10 cellular contexts compared by ENCODE assay signal in genomic region chr5:127705120-127705892, GRCh38. TPM values are rescaled to one million over a fixed set of nuclear protein-coding genes. Genes with fewer than 3 reads are reported as not detected.
A peak's percentile ranks its signal among the peaks of the same experiment; 100 is the strongest.
DNase-seq lines count a peak whose midpoint lies in the region; ATAC-seq and TF ChIP-seq lines count a peak whose summit lies in the region.
"Had no signal": no experiment of that assay in that cellular context is flagged by ENCODE, and none has a peak within 500 bp of the region (broad histone marks: within the 10 kb centered on the region; RNA-seq: fewer than 3 reads in every experiment).

No MANE protein-coding gene starts in this region.

- intact Hi-C loops in Calu3 (cut with micrococcal nuclease; ENCODE audit: unreplicated experiment) = no loop called here
- intact Hi-C loops in activated CD4-positive, alpha-beta T cell treated with anti-CD3 and anti-CD28 coated beads, Interleukin-2, amount 10 ng/mL, durations not matched to agents 24 days and 14 days (cut with micrococcal nuclease) = no loop called here

- H3K9me3 Mint-ChIP-seq in Calu3 (ENCODE audit: low read depth, unreplicated experiment) = no peaks in the 10 kb centered on the region
- H3K9me3 Mint-ChIP-seq in activated CD4-positive, alpha-beta T cell treated with anti-CD3 and anti-CD28 coated beads, Interleukin-2, amount 10 ng/mL, durations not matched to agents 24 days and 14 days = no peaks in the 10 kb centered on the region

- H3K9ac ChIP-seq in liver (ENCODE audit: low read depth in 1 of 2, low read length in 2 of 2) = no peak overlapping the region

- H3K9me3 ChIP-seq in liver (ENCODE audit: control insufficient read depth in 4 of 4, low read length in 3 of 4) = no peaks in the 10 kb centered on the region
- H3K9me3 ChIP-seq: ovary had no signal

- peaks cover 16% of the 10 kb centered on the region for H3K4me1 Mint-ChIP-seq in Calu3 (ENCODE audit: low read depth, unreplicated experiment)
- H3K4me1 Mint-ChIP-seq in activated CD4-positive, alpha-beta T cell treated with anti-CD3 and anti-CD28 coated beads, Interleukin-2, amount 10 ng/mL, durations not matched to agents 24 days and 14 days = no peaks in the 10 kb centered on the region

- 57% methylated on average over 4 of the region's 4 CpGs for WGBS in liver

- no peak overlapping the region for H3K4me3 Mint-ChIP-seq in Calu3 (ENCODE audit: low read depth, unreplicated experiment)
- no peak overlapping the region for H3K4me3 Mint-ChIP-seq in activated CD4-positive, alpha-beta T cell treated with anti-CD3 and anti-CD28 coated beads, Interleukin-2, amount 10 ng/mL, durations not matched to agents 24 days and 14 days

- peak overlapping the region; percentile 64 for H3K27ac Mint-ChIP-seq in Calu3 (ENCODE audit: unreplicated experiment)
- no peak overlapping the region for H3K27ac Mint-ChIP-seq in activated CD4-positive, alpha-beta T cell treated with anti-CD3 and anti-CD28 coated beads, Interleukin-2, amount 10 ng/mL, durations not matched to agents 24 days and 14 days

- H3K27ac ChIP-seq in liver (ENCODE audit: low read depth in 1 of 2, low read length in 2 of 2) = no peak overlapping the region

- DNase-seq in Calu3 (peak; percentile 30), HS-5 (ENCODE audit: low read depth) (peak; percentile 61), astrocyte of the spinal cord (ENCODE audit: low read depth, low spot score) (peak; percentile 80), NCI-H1436 treated with DMSO at 0.1 percent for 48 hours (lab: John Stamatoyannopoulos, UW) (no peak)
- no peak for DNase-seq in activated CD4-positive, alpha-beta T cell treated with anti-CD3 and anti-CD28 coated beads, Interleukin-2, amount 10 ng/mL, durations not matched to agents 24 days and 14 days
- DNase-seq: NCI-H1105 treated with DMSO at 0.1 percent for 48 hours had no signal

- H3K4me3 ChIP-seq in astrocyte of the spinal cord (ENCODE audit: low read depth, low read length) (no peak overlapping the region), liver (ENCODE audit: low read depth in 1 of 3, low read length in 3 of 3) (no peak overlapping the region)
- H3K4me3 ChIP-seq: ovary had no signal

- H3K36me3 Mint-ChIP-seq in Calu3 (ENCODE audit: insufficient read depth, unreplicated experiment) = no peaks in the 10 kb centered on the region
- no peaks in the 10 kb centered on the region for H3K36me3 Mint-ChIP-seq in activated CD4-positive, alpha-beta T cell treated with anti-CD3 and anti-CD28 coated beads, Interleukin-2, amount 10 ng/mL, durations not matched to agents 24 days and 14 days (ENCODE audit: low read depth)

- H3K27me3 Mint-ChIP-seq in Calu3 (ENCODE audit: unreplicated experiment) = peaks cover 14% of the 10 kb centered on the region
- peaks cover 3% of the 10 kb centered on the region for H3K27me3 Mint-ChIP-seq in activated CD4-positive, alpha-beta T cell treated with anti-CD3 and anti-CD28 coated beads, Interleukin-2, amount 10 ng/mL, durations not matched to agents 24 days and 14 days

- H3K4me1 ChIP-seq in liver (ENCODE audit: control insufficient read depth in 4 of 4, insufficient read depth in 4 of 4, low read length in 3 of 4) = no peaks in the 10 kb centered on the region

- no peak for TF ChIP-seq CTCF in Calu3 (IDR thresholded peaks at IDR 0.05; ENCODE audit: unreplicated experiment)
- TF ChIP-seq CTCF in astrocyte of the spinal cord (IDR thresholded peaks at IDR 0.05; ENCODE audit: low read depth, low read length) = no peak
- TF ChIP-seq CTCF in liver (IDR thresholded peaks at IDR 0.05; ENCODE audit: low read depth, low read length, missing input control) = no peak

- H3K27me3 ChIP-seq in liver (ENCODE audit: control insufficient read depth in 4 of 4, insufficient read depth in 4 of 4, low read length in 3 of 4) = no peaks in the 10 kb centered on the region
- H3K27me3 ChIP-seq: ovary had no signal

- CTCF ChIA-PET in Calu3 (lab: Charles Lee) = no interaction called here

- ATAC-seq in HG02588 (IDR thresholded peaks at IDR 0.05; ENCODE audit: unreplicated experiment) (no peak), HG02885 (IDR thresholded peaks at IDR 0.05; ENCODE audit: poor library complexity, unreplicated experiment) (no peak)

- no peaks in the 10 kb centered on the region for H3K36me3 ChIP-seq in liver (ENCODE audit: control insufficient read depth in 4 of 4, insufficient read depth in 3 of 4, low read depth in 1 of 4, low read length in 3 of 4)
- H3K36me3 ChIP-seq: ovary had no signal

- BruUV-seq in Calu3 (replicated peaks; lab: Mats Ljungman, UMichigan) = no TSS peak

- no peak for TF ChIP-seq RAD21 in liver (IDR thresholded peaks at IDR 0.05)

- in situ Hi-C loops in astrocyte of the spinal cord (cut with HindIII; ENCODE audit: low sequenced_read_pairs) = no loop called here

TF ChIP-seq in liver, 16 proteins besides CTCF, POLR2A, EP300 and RAD21:
- TF ChIP-seq, protein P1, sequence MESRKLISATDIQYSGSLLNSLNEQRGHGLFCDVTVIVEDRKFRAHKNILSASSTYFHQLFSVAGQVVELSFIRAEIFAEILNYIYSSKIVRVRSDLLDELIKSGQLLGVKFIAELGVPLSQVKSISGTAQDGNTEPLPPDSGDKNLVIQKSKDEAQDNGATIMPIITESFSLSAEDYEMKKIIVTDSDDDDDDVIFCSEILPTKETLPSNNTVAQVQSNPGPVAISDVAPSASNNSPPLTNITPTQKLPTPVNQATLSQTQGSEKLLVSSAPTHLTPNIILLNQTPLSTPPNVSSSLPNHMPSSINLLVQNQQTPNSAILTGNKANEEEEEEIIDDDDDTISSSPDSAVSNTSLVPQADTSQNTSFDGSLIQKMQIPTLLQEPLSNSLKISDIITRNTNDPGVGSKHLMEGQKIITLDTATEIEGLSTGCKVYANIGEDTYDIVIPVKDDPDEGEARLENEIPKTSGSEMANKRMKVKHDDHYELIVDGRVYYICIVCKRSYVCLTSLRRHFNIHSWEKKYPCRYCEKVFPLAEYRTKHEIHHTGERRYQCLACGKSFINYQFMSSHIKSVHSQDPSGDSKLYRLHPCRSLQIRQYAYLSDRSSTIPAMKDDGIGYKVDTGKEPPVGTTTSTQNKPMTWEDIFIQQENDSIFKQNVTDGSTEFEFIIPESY (IDR thresholded peaks at IDR 0.05) = no peak
- TF ChIP-seq NR2F2 (IDR thresholded peaks at IDR 0.05) = peak; percentile 23
- no peak for TF ChIP-seq SP1 (IDR thresholded peaks at IDR 0.05)
TF ChIP-seq in liver: peak in this region for 1.

RNA-seq across cellular contexts. Expression of gene CCDC192, which starts 2.1 kb away (rescaled TPM):
- total RNA-seq in Calu3 (2022) = 2.1 and 2.5 TPM in 2 replicates
- total RNA-seq in liver = not detected
- not detected for polyA plus RNA-seq in liver
- not detected in 2 replicates for total RNA-seq in activated CD4-positive, alpha-beta T cell treated with anti-CD3 and anti-CD28 coated beads, Interleukin-2, amount 10 ng/mL, durations not matched to agents 24 days and 14 days

RNA-seq across cellular contexts. Expression of gene CTXN3, which starts 56.4 kb away (rescaled TPM):
- not detected in 2 replicates for total RNA-seq in Calu3 (2022)
- not detected for total RNA-seq in liver
- polyA plus RNA-seq in liver = not detected
- total RNA-seq in activated CD4-positive, alpha-beta T cell treated with anti-CD3 and anti-CD28 coated beads, Interleukin-2, amount 10 ng/mL, durations not matched to agents 24 days and 14 days = not detected in 2 replicates
- total RNA-seq: ovary had no signal
- polyA plus RNA-seq: ovary had no signal

Comparison
In these comparisons a context has a peak if more than half of its experiments do, and no peak if none do; other contexts are left out.
1. DNase-seq: peak in Calu3 (single experiment), HS-5 (single experiment) and astrocyte of the spinal cord (single experiment); none in NCI-H1436 treated with DMSO at 0.1 percent for 48 hours (single experiment) and activated CD4-positive, alpha-beta T cell treated with anti-CD3 and anti-CD28 coated beads, Interleukin-2, amount 10 ng/mL, durations not matched to agents 24 days and 14 days (single experiment).